Comparison of ENCODE assay signal across 1 cellular context in the genomic region with DNA sequence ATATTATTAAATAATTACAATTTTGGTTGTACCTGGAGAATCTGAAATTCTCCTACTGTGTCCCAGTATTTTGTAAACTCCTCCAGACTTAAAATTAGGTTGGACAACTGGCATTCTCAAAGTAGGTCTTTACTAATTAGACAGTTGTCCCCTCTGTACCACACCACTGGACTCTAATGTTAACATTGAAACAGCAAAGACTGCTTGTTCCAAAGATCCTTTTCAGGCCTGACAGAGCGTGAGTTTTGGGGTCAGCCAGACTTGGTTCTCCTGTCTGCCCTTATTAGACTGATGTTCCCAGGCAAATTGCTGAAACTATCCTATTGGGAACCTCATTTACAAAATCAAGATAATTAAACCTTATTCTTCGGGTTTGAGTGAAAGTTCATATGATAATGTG.
TF ChIP-seq lines count a peak whose summit lies in the region.

No MANE protein-coding gene starts in this region.

TF ChIP-seq in GM12878, 131 proteins besides CTCF, POLR2A, EP300 and RAD21:
- TF ChIP-seq LARP7 (IDR thresholded peaks at IDR 0.05) (no peak), FOS (IDR thresholded peaks at IDR 0.05; ENCODE audit: borderline replicate concordance, extremely low read depth, insufficient read length) (no peak), PKNOX1 (IDR thresholded peaks at IDR 0.05) (no peak), CHD4 (IDR thresholded peaks at IDR 0.05) (no peak), BACH1 (IDR thresholded peaks at IDR 0.05; ENCODE audit: borderline replicate concordance) (no peak), PAX8 (IDR thresholded peaks at IDR 0.05) (no peak), ELK1 (IDR thresholded peaks at IDR 0.05; ENCODE audit: low read depth, low read length) (no peak), NBN (IDR thresholded peaks at IDR 0.05) (no peak), HDAC2 (IDR thresholded peaks at IDR 0.05) (no peak), ZSCAN29 (IDR thresholded peaks at IDR 0.05) (no peak), POLR2AphosphoS5 (IDR thresholded peaks at IDR 0.05; ENCODE audit: low read length) (no peak)
- TF ChIP-seq, protein P1, sequence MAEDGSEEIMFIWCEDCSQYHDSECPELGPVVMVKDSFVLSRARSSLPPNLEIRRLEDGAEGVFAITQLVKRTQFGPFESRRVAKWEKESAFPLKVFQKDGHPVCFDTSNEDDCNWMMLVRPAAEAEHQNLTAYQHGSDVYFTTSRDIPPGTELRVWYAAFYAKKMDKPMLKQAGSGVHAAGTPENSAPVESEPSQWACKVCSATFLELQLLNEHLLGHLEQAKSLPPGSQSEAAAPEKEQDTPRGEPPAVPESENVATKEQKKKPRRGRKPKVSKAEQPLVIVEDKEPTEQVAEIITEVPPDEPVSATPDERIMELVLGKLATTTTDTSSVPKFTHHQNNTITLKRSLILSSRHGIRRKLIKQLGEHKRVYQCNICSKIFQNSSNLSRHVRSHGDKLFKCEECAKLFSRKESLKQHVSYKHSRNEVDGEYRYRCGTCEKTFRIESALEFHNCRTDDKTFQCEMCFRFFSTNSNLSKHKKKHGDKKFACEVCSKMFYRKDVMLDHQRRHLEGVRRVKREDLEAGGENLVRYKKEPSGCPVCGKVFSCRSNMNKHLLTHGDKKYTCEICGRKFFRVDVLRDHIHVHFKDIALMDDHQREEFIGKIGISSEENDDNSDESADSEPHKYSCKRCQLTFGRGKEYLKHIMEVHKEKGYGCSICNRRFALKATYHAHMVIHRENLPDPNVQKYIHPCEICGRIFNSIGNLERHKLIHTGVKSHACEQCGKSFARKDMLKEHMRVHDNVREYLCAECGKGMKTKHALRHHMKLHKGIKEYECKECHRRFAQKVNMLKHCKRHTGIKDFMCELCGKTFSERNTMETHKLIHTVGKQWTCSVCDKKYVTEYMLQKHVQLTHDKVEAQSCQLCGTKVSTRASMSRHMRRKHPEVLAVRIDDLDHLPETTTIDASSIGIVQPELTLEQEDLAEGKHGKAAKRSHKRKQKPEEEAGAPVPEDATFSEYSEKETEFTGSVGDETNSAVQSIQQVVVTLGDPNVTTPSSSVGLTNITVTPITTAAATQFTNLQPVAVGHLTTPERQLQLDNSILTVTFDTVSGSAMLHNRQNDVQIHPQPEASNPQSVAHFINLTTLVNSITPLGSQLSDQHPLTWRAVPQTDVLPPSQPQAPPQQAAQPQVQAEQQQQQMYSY (CRISPR knock-in tag; IDR thresholded peaks at IDR 0.05): no peak
